8 cellular contexts compared by ENCODE assay signal in genomic region chr9:6703898-6704639, GRCh38. TPM values are rescaled to one million over a fixed set of nuclear protein-coding genes. Genes with fewer than 3 reads are reported as not detected.
DNase-seq lines count a peak whose midpoint lies in the region; ATAC-seq, FAIRE-seq and TF ChIP-seq lines count a peak whose summit lies in the region.

No MANE protein-coding gene starts in this region.

- peak overlapping the region; percentile 93 for H3K27ac Mint-ChIP-seq in activated CD8-positive, alpha-beta memory T cell treated with anti-CD3 and anti-CD28 coated beads, Interleukin-2, amount 10 ng/mL, durations not matched to agents 7 days and 5 days

- H3K4me1 ChIP-seq in endothelial cell of umbilical vein (ENCODE audit: control insufficient read depth, extremely low read depth, insufficient read depth, low read length): peaks cover 5% of the 10 kb centered on the region

- no peaks in the 10 kb centered on the region for H3K9me1 ChIP-seq in endothelial cell of umbilical vein (replicated peaks; ENCODE audit: control insufficient read depth, extremely low read depth, insufficient read depth, low read length)

- no peaks in the 10 kb centered on the region for H3K9me3 ChIP-seq in endothelial cell of umbilical vein (replicated peaks; ENCODE audit: control insufficient read depth, insufficient read depth, low read length)

- no peaks in the 10 kb centered on the region for H3K36me3 ChIP-seq in endothelial cell of umbilical vein (ENCODE audit: control insufficient read depth in 2 of 2, extremely low read depth in 1 of 2, insufficient read depth in 2 of 2, low read length in 2 of 2)

- peak; percentile 79 for TF ChIP-seq POLR2A in endothelial cell of umbilical vein (IDR thresholded peaks at IDR 0.05; ENCODE audit: low read depth, low read length)

- H3K4me3 ChIP-seq in AG10803 (ENCODE audit: low read length): peak overlapping the region; percentile 81
- peak overlapping the region; percentile 21 to 61 (median 53) for H3K4me3 ChIP-seq in endothelial cell of umbilical vein (replicated peaks in 1 of 3; ENCODE audit: insufficient read depth in 1 of 3, low read depth in 1 of 3, low read length in 3 of 3)

- H3K27me3 Mint-ChIP-seq in activated CD8-positive, alpha-beta memory T cell treated with anti-CD3 and anti-CD28 coated beads, Interleukin-2, amount 10 ng/mL, durations not matched to agents 7 days and 5 days: no peaks in the 10 kb centered on the region

- ATAC-seq in HG03457 (IDR thresholded peaks at IDR 0.05; ENCODE audit: unreplicated experiment): peak; percentile 70
- peak; percentile 93 for ATAC-seq in activated CD8-positive, alpha-beta memory T cell treated with anti-CD3 and anti-CD28 coated beads, Interleukin-2, amount 10 ng/mL, durations not matched to agents 7 days and 5 days

- peak overlapping the region; percentile 51 for H3K9ac ChIP-seq in endothelial cell of umbilical vein (replicated peaks; ENCODE audit: extremely low read depth, insufficient read depth, low read length)

- no peaks in the 10 kb centered on the region for H3K79me2 ChIP-seq in endothelial cell of umbilical vein (ENCODE audit: control insufficient read depth, insufficient read depth, low read length)

- TF ChIP-seq CTCF in AG10803 (conservative IDR thresholded peaks at IDR 0.05; ENCODE audit: low read length) (no peak), endothelial cell of umbilical vein (IDR thresholded peaks at IDR 0.05; ENCODE audit: extremely low read depth in 1 of 2, insufficient read depth in 1 of 2, low read depth in 1 of 2, low read length in 2 of 2) (no peak)

- no TSS peak for BruUV-seq in endothelial cell of umbilical vein (replicated peaks; lab: Mats Ljungman, UMichigan)

- peaks cover 15% of the 10 kb centered on the region for H3K4me1 Mint-ChIP-seq in activated CD8-positive, alpha-beta memory T cell treated with anti-CD3 and anti-CD28 coated beads, Interleukin-2, amount 10 ng/mL, durations not matched to agents 7 days and 5 days

- FAIRE-seq in GM19239 (lab: Jason Lieb, UNC) (peak; percentile 96), endothelial cell of umbilical vein (lab: Jason Lieb, UNC) (peak; percentile 48)

- POLR2A ChIA-PET in endothelial cell of umbilical vein (lab: Charles Lee): interaction anchor here (0.6 to 1.7 kb wide), 2 partner anchors 18 to 22 kb away, joined by 3 to 5 read pairs; no protein-coding TSS in a partner anchor

- intact Hi-C loops in endothelial cell of umbilical vein (cut with micrococcal nuclease): loop anchor here (1.0 to 5.0 kb wide), 2 partner anchors 23 to 53 kb away; partner anchors contain the start of gene KDM4C

- H3K27ac ChIP-seq in endothelial cell of umbilical vein (ENCODE audit: insufficient read depth, low read depth, low read length): peak overlapping the region; percentile 16

- H4K20me1 ChIP-seq in endothelial cell of umbilical vein (replicated peaks; ENCODE audit: control insufficient read depth, extremely low read depth, insufficient read depth, low read length): no peaks in the 10 kb centered on the region

- dilution Hi-C loops in endothelial cell of umbilical vein (cut with MboI; ENCODE audit: extremely low pct_ligation_motif_present, low sequenced_read_pairs): no loop called here

- H3K9me3 Mint-ChIP-seq in activated CD8-positive, alpha-beta memory T cell treated with anti-CD3 and anti-CD28 coated beads, Interleukin-2, amount 10 ng/mL, durations not matched to agents 7 days and 5 days (ENCODE audit: low read depth): peaks cover 6% of the 10 kb centered on the region

- peaks cover 5% of the 10 kb centered on the region for H3K36me3 Mint-ChIP-seq in activated CD8-positive, alpha-beta memory T cell treated with anti-CD3 and anti-CD28 coated beads, Interleukin-2, amount 10 ng/mL, durations not matched to agents 7 days and 5 days

- CTCF ChIA-PET in activated CD8-positive, alpha-beta memory T cell treated with anti-CD3 and anti-CD28 coated beads, Interleukin-2, amount 10 ng/mL, durations not matched to agents 7 days and 5 days (lab: Charles Lee): interaction anchor here (0.7 to 2.3 kb wide), 5 partner anchors 11 to 119 kb away, joined by 3 to 13 read pairs (median 4); no protein-coding TSS in a partner anchor
- CTCF ChIA-PET in endothelial cell of umbilical vein (lab: Charles Lee): interaction anchor here (1.0 to 2.7 kb wide), 3 partner anchors 26 to 119 kb away, joined by 3 to 13 read pairs (median 4); no protein-coding TSS in a partner anchor

- no peaks in the 10 kb centered on the region for H3K27me3 ChIP-seq in endothelial cell of umbilical vein (ENCODE audit: control insufficient read depth in 2 of 2, insufficient read depth in 2 of 2, low read length in 2 of 2)

- H3K4me3 Mint-ChIP-seq in activated CD8-positive, alpha-beta memory T cell treated with anti-CD3 and anti-CD28 coated beads, Interleukin-2, amount 10 ng/mL, durations not matched to agents 7 days and 5 days: peak overlapping the region; percentile 90

- peak overlapping the region; percentile 80 for H2AFZ ChIP-seq in endothelial cell of umbilical vein (ENCODE audit: low read depth, low read length)

- DNase-seq in AG10803 (ENCODE audit: low read depth): peak; percentile 74
- peak; percentile 76 for DNase-seq in GM19239 (ENCODE audit: insufficient read length, low spot score)
- DNase-seq in NCI-H82 (lab: John Stamatoyannopoulos, UW): peak; percentile 92
- DNase-seq in activated CD8-positive, alpha-beta memory T cell treated with anti-CD3 and anti-CD28 coated beads, Interleukin-2, amount 10 ng/mL, durations not matched to agents 7 days and 5 days: peak; percentile 92
- DNase-seq in endothelial cell of umbilical vein (ENCODE audit: low read depth, low spot score): peak; percentile 86
- DNase-seq in mucosa of gallbladder (ENCODE audit: low spot score): peak; percentile 89
- DNase-seq in stimulated activated CD8-positive, alpha-beta memory T cell treated with anti-CD3 and anti-CD28 coated beads, Interleukin-7, amount 100 ng/mL, for 1 hour (ENCODE audit: low read depth in 2 of 2): peak; percentile 62 to 80

- H3K4me2 ChIP-seq in endothelial cell of umbilical vein (ENCODE audit: insufficient read depth, low read length): peak overlapping the region; percentile 44

TF ChIP-seq in endothelial cell of umbilical vein, 7 proteins besides CTCF, POLR2A, EP300 and RAD21:
- TF ChIP-seq FOS (IDR thresholded peaks at IDR 0.05; ENCODE audit: borderline replicate concordance, insufficient read depth, low read length) (no peak), MAX (IDR thresholded peaks at IDR 0.05; ENCODE audit: insufficient read depth, insufficient read length) (peak; percentile 97), GATA2 (IDR thresholded peaks at IDR 0.05; ENCODE audit: insufficient read depth, insufficient read length, low read depth, low read length) (no peak), JUN (IDR thresholded peaks at IDR 0.05; ENCODE audit: borderline replicate concordance, insufficient read depth, insufficient read length, low read depth) (no peak), MYC (IDR thresholded peaks at IDR 0.05; ENCODE audit: low read depth, low read length) (no peak), EZH2 (IDR thresholded peaks at IDR 0.05; ENCODE audit: borderline replicate concordance, low read depth, low read length, severe bottlenecking) (no peak), POLR2AphosphoS5 (IDR thresholded peaks at IDR 0.05; ENCODE audit: insufficient read depth, low read depth, low read length) (peak; percentile 66)

RNA-seq across cellular contexts. Expression of gene KDM4C, which starts 53.7 kb away (rescaled TPM):
- 10 to 100 TPM; 31.5 to 57.8 TPM for total RNA-seq in activated CD8-positive, alpha-beta memory T cell treated with anti-CD3 and anti-CD28 coated beads, Interleukin-2, amount 10 ng/mL, durations not matched to agents 7 days and 5 days
- 15.0 and 17.5 TPM in 2 replicates for total RNA-seq in endothelial cell of umbilical vein
- 3.7 and 5.4 TPM in 2 replicates for polyA plus RNA-seq in endothelial cell of umbilical vein
- polyA plus RNA-seq in endothelial cell of umbilical vein (2011; cell fraction: cytosol; rRNA removed): 5.6 and 6.4 TPM in 2 replicates
- 29.6 and 32.1 TPM in 2 replicates for polyA plus RNA-seq in endothelial cell of umbilical vein (2011; cell fraction: nucleus; rRNA removed)
- polyA plus RNA-seq in endothelial cell of umbilical vein (2012): 9.8 and 10.2 TPM in 2 replicates
- polyA minus RNA-seq in endothelial cell of umbilical vein: 43.1 and 43.5 TPM in 2 replicates
- polyA minus RNA-seq in endothelial cell of umbilical vein (2011; cell fraction: cytosol; rRNA and poly(A)+ RNA removed): 15.9 TPM
- polyA minus RNA-seq in endothelial cell of umbilical vein (2011; cell fraction: nucleus; rRNA and poly(A)+ RNA removed): 107 and 115 TPM in 2 replicates
- total RNA-seq in mucosa of gallbladder: 43.1 TPM

RNA-seq across cellular contexts. Expression of gene GLDC, which starts 58.5 kb away (rescaled TPM):
- 1 to 10 TPM; 5.8 to 6.3 TPM for total RNA-seq in activated CD8-positive, alpha-beta memory T cell treated with anti-CD3 and anti-CD28 coated beads, Interleukin-2, amount 10 ng/mL, durations not matched to agents 7 days and 5 days
- total RNA-seq in endothelial cell of umbilical vein (2.6 and 4.7 TPM in 2 replicates), mucosa of gallbladder (6.4 TPM)
- polyA plus RNA-seq in endothelial cell of umbilical vein: 1.2 and 1.8 TPM in 2 replicates
- polyA plus RNA-seq in endothelial cell of umbilical vein (2011; cell fraction: cytosol; rRNA removed): 1.8 and 2.2 TPM in 2 replicates
- polyA plus RNA-seq in endothelial cell of umbilical vein (2011; cell fraction: nucleus; rRNA removed): 1.4 and 1.8 TPM in 2 replicates
- 12.8 and 16.0 TPM in 2 replicates for polyA plus RNA-seq in endothelial cell of umbilical vein (2012)
- polyA minus RNA-seq in endothelial cell of umbilical vein: 0.96 and 2.4 TPM in 2 replicates
- not detected for polyA minus RNA-seq in endothelial cell of umbilical vein (2011; cell fraction: cytosol; rRNA and poly(A)+ RNA removed)
- polyA minus RNA-seq in endothelial cell of umbilical vein (2011; cell fraction: nucleus; rRNA and poly(A)+ RNA removed): 1.8 and 2.2 TPM in 2 replicates

Comparison
In these comparisons a context has a peak if more than half of its experiments do, and no peak if none do; other contexts are left out.
1. Peak in every context shown above with its lines: DNase-seq, ATAC-seq, H3K4me3 ChIP-seq and H3K27ac ChIP-seq.